ENCODE assay signal across 8 cellular contexts in the genomic region with DNA sequence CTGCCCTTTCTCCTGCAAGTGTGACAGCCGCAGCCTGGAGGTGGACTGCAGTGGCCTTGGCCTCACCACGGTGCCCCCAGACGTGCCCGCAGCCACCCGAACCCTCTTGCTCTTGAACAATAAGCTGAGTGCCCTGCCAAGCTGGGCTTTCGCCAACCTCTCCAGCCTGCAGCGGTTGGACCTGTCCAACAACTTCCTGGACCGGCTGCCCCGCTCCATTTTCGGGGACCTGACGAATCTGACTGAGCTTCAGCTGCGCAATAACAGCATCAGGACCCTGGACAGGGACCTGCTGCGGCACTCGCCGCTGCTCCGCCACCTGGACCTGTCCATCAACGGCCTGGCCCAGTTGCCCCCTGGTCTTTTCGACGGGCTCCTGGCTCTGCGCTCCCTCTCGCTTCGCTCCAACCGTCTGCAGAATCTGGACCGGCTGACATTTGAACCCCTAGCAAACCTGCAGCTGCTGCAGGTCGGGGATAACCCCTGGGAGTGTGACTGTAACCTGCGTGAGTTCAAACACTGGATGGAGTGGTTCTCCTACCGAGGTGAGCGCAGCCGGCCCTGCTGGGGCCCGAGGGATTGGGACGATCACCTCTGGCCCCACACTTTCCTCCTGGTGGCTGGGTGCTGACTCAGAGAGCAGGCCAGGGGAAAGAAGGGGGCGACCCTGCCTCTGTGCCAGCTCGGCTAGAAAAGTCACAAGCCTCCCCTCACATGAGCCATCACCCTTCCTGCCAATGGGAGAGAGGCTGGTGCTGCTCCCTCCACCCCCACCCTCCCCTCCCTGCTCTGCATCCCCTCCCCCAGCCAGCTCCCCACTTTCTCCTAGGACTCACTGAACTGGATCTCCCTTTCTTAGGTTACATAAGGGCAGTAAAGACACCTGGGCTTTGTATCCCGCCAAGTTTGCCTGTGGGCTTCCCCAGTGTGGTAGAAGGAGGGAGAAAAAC. TPM values are rescaled to one million over a fixed set of nuclear protein-coding genes. Genes with fewer than 3 reads are reported as not detected.
DNase-seq lines count a peak whose midpoint lies in the region; ATAC-seq, FAIRE-seq and TF ChIP-seq lines count a peak whose summit lies in the region.

No MANE protein-coding gene starts in this region.

- H3K4me1 ChIP-seq in H1 (replicated peaks in 1 of 4; ENCODE audit: control insufficient read depth in 3 of 4, insufficient read depth in 4 of 4, low read length in 3 of 4) (peaks cover 0 to 7% (median 6%) of the 10 kb centered on the region in 4 experiments; a peak in 5 of 7 replicates), esophagus muscularis mucosa (peaks cover 0 to 9% (median 0%) of the 10 kb centered on the region in 4 donors)

- no peak overlapping the region; the same call in 1 of the 2 replicates for H3K18ac ChIP-seq in H1 (ENCODE audit: extremely low read depth, low read length)

- H3K14ac ChIP-seq in H1 (ENCODE audit: insufficient read length), result no peak overlapping the region

- peaks cover 69% of the 10 kb centered on the region for H3K27me3 Mint-ChIP-seq in mesothelial cell of epicardium (ENCODE audit: low read depth)

- H2BK120ac ChIP-seq in H1 (replicated peaks; ENCODE audit: low read depth, low read length), result no peak overlapping the region

- H3K9me3 ChIP-seq in MG63, result no peaks in the 10 kb centered on the region
- H3K9me3 ChIP-seq in H1 (ENCODE audit: insufficient read depth in 2 of 2, low read depth in 1 of 2, low read length in 1 of 2), result no peaks in the 10 kb centered on the region
- H3K9me3 ChIP-seq in esophagus muscularis mucosa, result no peaks in the 10 kb centered on the region

- H3K56ac ChIP-seq in H1 (replicated peaks; ENCODE audit: insufficient read length, low read depth, low read length), result no peak overlapping the region

- no peak overlapping the region for H3K9ac ChIP-seq in H1 (replicated peaks in 1 of 4; ENCODE audit: extremely low read depth in 1 of 4, low read depth in 3 of 4, low read length in 3 of 4)

- H3K4me3 ChIP-seq in MG63, result no peak overlapping the region
- peak overlapping the region in 3 of 4 experiments; percentile 9 to 49 (median 29); a peak in 6 of 8 replicates for H3K4me3 ChIP-seq in H1 (ENCODE audit: extremely low read depth in 1 of 4, insufficient read depth in 2 of 4, low read depth in 3 of 4, low read length in 4 of 4)
- H3K4me3 ChIP-seq in esophagus muscularis mucosa, result no peak overlapping the region

- TF ChIP-seq EP300 in H1 (IDR thresholded peaks at IDR 0.05; ENCODE audit: borderline replicate concordance in 1 of 2, low read depth in 2 of 2, low read length in 2 of 2), result peak in 1 of 2 experiments; percentile 36; a peak in 1 of 3 replicates
- no peak for TF ChIP-seq EP300 in esophagus muscularis mucosa (IDR thresholded peaks at IDR 0.05)

- H3K36me3 ChIP-seq in MG63, result no peaks in the 10 kb centered on the region
- H3K36me3 ChIP-seq in H1 (ENCODE audit: control insufficient read depth in 2 of 4, insufficient read depth in 4 of 4, low read length in 3 of 4), result no peaks in the 10 kb centered on the region
- no peaks in the 10 kb centered on the region for H3K36me3 ChIP-seq in esophagus muscularis mucosa

- no peaks in the 10 kb centered on the region for H3K36me3 Mint-ChIP-seq in mesothelial cell of epicardium

- no peaks in the 10 kb centered on the region for H3K27me3 ChIP-seq in MG63
- peaks cover 0 to 5% (median 2%) of the 10 kb centered on the region in 4 experiments; a peak in 3 of 7 replicates for H3K27me3 ChIP-seq in H1 (replicated peaks in 1 of 4; ENCODE audit: control insufficient read depth in 3 of 4, extremely low read depth in 1 of 4, insufficient read depth in 3 of 4, low read length in 3 of 4)
- H3K27me3 ChIP-seq in esophagus muscularis mucosa, result peaks cover 0 to 96% (median 5%) of the 10 kb centered on the region in 4 donors

- no peaks in the 10 kb centered on the region for H3K79me2 ChIP-seq in H1 (ENCODE audit: control insufficient read depth in 1 of 2, insufficient read depth in 2 of 2, low read length in 2 of 2)

- no peak overlapping the region for H2BK5ac ChIP-seq in H1 (ENCODE audit: low read depth, low read length)

- H4K20me1 ChIP-seq in H1 (replicated peaks in 1 of 2; ENCODE audit: control insufficient read depth in 1 of 2, insufficient read depth in 2 of 2, low read length in 2 of 2), result peaks cover 0 to 4% of the 10 kb centered on the region in 2 experiments

- no peak overlapping the region for H2AFZ ChIP-seq in H1 (ENCODE audit: low read length)

- H3K4me1 Mint-ChIP-seq in mesothelial cell of epicardium, result peaks cover 5% of the 10 kb centered on the region

- H3K27ac Mint-ChIP-seq in mesothelial cell of epicardium, result no peak overlapping the region

- no peak for TF ChIP-seq RAD21 in H1 (IDR thresholded peaks at IDR 0.05 in 1 of 2, conservative IDR thresholded peaks at IDR 0.05 in 1 of 2; ENCODE audit: low read depth in 2 of 2, low read length in 2 of 2)

- H3K4me2 ChIP-seq in H1 (ENCODE audit: insufficient read depth in 1 of 2, low read depth in 2 of 2, low read length in 2 of 2), result peak overlapping the region; percentile 49 to 73

- 27% methylated on average over 32 of the region's 34 CpGs; no CpG with 5 or more reads in 1 of the 2 experiments for WGBS in H1 (ENCODE audit: extremely low coverage in 1 of 2, insufficient coverage in 1 of 2, insufficient read length in 1 of 2, insufficient replicate concordance in 2 of 2, low coverage in 1 of 2, low lambda C conversion rate in 2 of 2, missing lambda C conversion rate in 1 of 2), 2 experiments
- 36% methylated on average over 8 of the region's 34 CpGs for WGBS in esophagus muscularis mucosa

- FAIRE-seq in H1 (lab: Jason Lieb, UNC), result no peak

- H4K5ac ChIP-seq in H1 (ENCODE audit: insufficient read length, low read depth, low read length), result no peak overlapping the region

- DNase-seq in Caki2 (ENCODE audit: low read depth), result peak; percentile 23
- DNase-seq in MG63, result peak; percentile 13
- peak; percentile 59 to 89 for DNase-seq in H1 (ENCODE audit: low read depth in 1 of 2, low spot score in 2 of 2)
- peak; percentile 70 to 86 for DNase-seq in mesothelial cell of epicardium (ENCODE audit: low spot score in 2 of 2, unreplicated experiment in 2 of 2)
- DNase-seq in esophagus muscularis mucosa (ENCODE audit: extremely low spot score), result no peak
- DNase-seq in NCI-H2227 (lab: John Stamatoyannopoulos, UW; ENCODE audit: unreplicated experiment), result no peak
- no peak for DNase-seq in NCI-H82 (lab: John Stamatoyannopoulos, UW)

- in situ Hi-C loops in Caki2 (cut with HindIII; ENCODE audit: low pct_unique_long_range_greater_than_20kb, low sequenced_read_pairs), result no loop called here

- no peaks in the 10 kb centered on the region for H3K9me3 Mint-ChIP-seq in mesothelial cell of epicardium

- H4K91ac ChIP-seq in H1 (replicated peaks; ENCODE audit: insufficient read length, low read length), result no peak overlapping the region

- 0 out of 2 replicates have a peak overlapping the region, but pooled peaks have one; percentile 57 for H4K8ac ChIP-seq in H1 (ENCODE audit: extremely low read depth, insufficient read depth, low read length)

- H2BK12ac ChIP-seq in H1 (ENCODE audit: low read depth, low read length), result no peak overlapping the region

- POLR2A ChIA-PET in H1 (lab: Charles Lee; ENCODE audit: partially characterized antibody), result interaction anchor here (1.0 kb wide), 1 partner anchor 141 kb away, joined by 3 read pairs; no protein-coding TSS in a partner anchor

- H3K23me2 ChIP-seq in H1 (ENCODE audit: low read depth, low read length), result peaks cover 3% of the 10 kb centered on the region; the same call in 1 of the 2 replicates

- no peak overlapping the region for H3K4me3 Mint-ChIP-seq in mesothelial cell of epicardium

- CTCF ChIA-PET in H1 (lab: Charles Lee; ENCODE audit: partially characterized antibody), result interaction anchor here (0.6 to 3.9 kb wide), 8 partner anchors 8 to 297 kb away, joined by 3 to 20 read pairs (median 3); partner anchors contain the start of gene CACNA2D4

- no peak overlapping the region for H2AK5ac ChIP-seq in H1 (ENCODE audit: low read depth, low read length)

- no peak for TF ChIP-seq CTCF in H1 (IDR thresholded peaks at IDR 0.05; ENCODE audit: control extremely low read depth in 1 of 3, insufficient read depth in 1 of 3, low read depth in 1 of 3, low read length in 3 of 3)
- TF ChIP-seq CTCF in mesothelial cell of epicardium (IDR thresholded peaks at IDR 0.05; ENCODE audit: unreplicated experiment), result no peak
- no peak for TF ChIP-seq CTCF in esophagus muscularis mucosa (IDR thresholded peaks at IDR 0.05)

- intact Hi-C loops in esophagus muscularis mucosa (cut with DNase I), result no loop called here

- H3K27ac ChIP-seq in H1 (ENCODE audit: low read depth, low read length) (no peak overlapping the region), esophagus muscularis mucosa (replicated peaks in 1 of 4) (no peak overlapping the region)

- H3K23ac ChIP-seq in H1 (ENCODE audit: insufficient read length), result no peak overlapping the region

- H2BK15ac ChIP-seq in H1 (ENCODE audit: low read length), result 0 out of 2 replicates have a peak overlapping the region, but pooled peaks have one; percentile 29

- H3K4ac ChIP-seq in H1 (replicated peaks; ENCODE audit: insufficient read length, low read depth, low read length), result no peak overlapping the region

- no peak for ATAC-seq in GM21390 (IDR thresholded peaks at IDR 0.05; ENCODE audit: unreplicated experiment)

- TF ChIP-seq POLR2A in H1 (IDR thresholded peaks at IDR 0.05; ENCODE audit: control extremely low read depth in 1 of 2, low read depth in 2 of 2, low read length in 2 of 2) (no peak), esophagus muscularis mucosa (IDR thresholded peaks at IDR 0.05; ENCODE audit: low read depth) (no peak)

- no peak overlapping the region for H2BK20ac ChIP-seq in H1 (ENCODE audit: low read length)

- no peaks in the 10 kb centered on the region; the same call in 1 of the 2 replicates for H3K79me1 ChIP-seq in H1 (ENCODE audit: low read depth, low read length)

TF ChIP-seq in H1, 55 proteins besides CTCF, POLR2A, EP300 and RAD21 (continues in another document):
- no peak for TF ChIP-seq POLR2AphosphoS5 (IDR thresholded peaks at IDR 0.05; ENCODE audit: low read depth, low read length)
- no peak for TF ChIP-seq ZNF274 (IDR thresholded peaks at IDR 0.05; ENCODE audit: borderline replicate concordance, extremely low read depth, low read length)

RNA-seq across cellular contexts. Expression of gene LRTM2, which starts 10.9 kb away (rescaled TPM):
- total RNA-seq in Caki2 (2014; rRNA removed; shearing (Covaris generic); ENCODE audit: low replicate concordance), result not detected in 2 replicates
- total RNA-seq in MG63 (2014; rRNA removed; shearing (Covaris generic); ENCODE audit: low replicate concordance), result not detected in 2 replicates
- not detected in 2 replicates for total RNA-seq in H1 (2021; fragmentation: NEBNext Ultra II Directional; extraction: Animal tissue kit (Norgen Biotek cat#: 25700))
- 0.05 and 0.06 TPM in 2 replicates for polyA plus RNA-seq in H1 (2011; rRNA removed)
- 0.26 TPM for polyA plus RNA-seq in H1 (2011; cell fraction: cytosol; rRNA removed)
- 0.46 TPM for polyA plus RNA-seq in H1 (2011; cell fraction: nucleus; rRNA removed)
- 0.08 to 0.09 TPM in 2 of 4 replicates, not detected in the others for polyA plus RNA-seq in H1 (2012, experiment 1 of 2)
- polyA plus RNA-seq in H1 (2012, experiment 2 of 2), result not detected
- not detected for polyA plus RNA-seq in H1 (2013, experiment 1 of 2)
- polyA plus RNA-seq in H1 (2013, experiment 2 of 2), result 0.04 TPM
- polyA minus RNA-seq in H1 (2011; rRNA and poly(A)+ RNA removed), result not detected in 2 replicates
- not detected for polyA minus RNA-seq in H1 (2011; cell fraction: cytosol; rRNA and poly(A)+ RNA removed)
- 0.10 TPM for polyA minus RNA-seq in H1 (2011; cell fraction: nucleus; rRNA and poly(A)+ RNA removed)
- total RNA-seq in mesothelial cell of epicardium (0.45 to 0.47 TPM in 2 of 3 replicates, not detected in the other), esophagus muscularis mucosa (under 1 TPM in 1 of 4 donors, not detected in 3; 0.17 TPM)

Comparison
In these comparisons a context has a peak if more than half of its experiments do, and no peak if none do; other contexts are left out.
1. DNase-seq: peak in Caki2 (single experiment), MG63 (single experiment), H1 (2 of 2) and mesothelial cell of epicardium (2 of 2); none in esophagus muscularis mucosa (single experiment), NCI-H2227 (single experiment) and NCI-H82 (single experiment).
2. H3K4me3 ChIP-seq: peak in H1 (3 of 4); none in MG63 (single experiment) and esophagus muscularis mucosa (0 of 4).